8 cellular contexts compared by ENCODE assay signal in genomic region chr17:81512984-81513668, GRCh38. TPM values are rescaled to one million over a fixed set of nuclear protein-coding genes. Genes with fewer than 3 reads are reported as not detected.
A peak's percentile ranks its signal among the peaks of the same experiment; 100 is the strongest.
DNase-seq lines count a peak whose midpoint lies in the region; ATAC-seq, FAIRE-seq and TF ChIP-seq lines count a peak whose summit lies in the region.

No MANE protein-coding gene starts in this region.

- POLR2A ChIA-PET in A549 (lab: Yijun Ruan, JAX) = interaction anchor here (0.6 to 1.9 kb wide), 9 partner anchors 13 to 121 kb away, joined by 3 to 8 read pairs (median 5); partner anchors contain the start of gene BAHCC1

- peaks cover 54% of the 10 kb centered on the region for H3K36me3 Mint-ChIP-seq in dendritic cell treated with granulocyte-macrophage colony-stimulating factor and Interleukin-4, amounts not matched to agents 40 ng/mL and 50 ng/mL, for 4 days (ENCODE audit: low read depth)

- H3K9me3 ChIP-seq in A549 (no peaks in the 10 kb centered on the region), lower lobe of right lung (no peaks in the 10 kb centered on the region)

- DNase-seq in A549 (ENCODE audit: low read depth in 1 of 2, low spot score in 1 of 2) (peak; percentile 76 to 89), GM18507 (ENCODE audit: extremely low spot score, insufficient read length, low read depth) (no peak), NCI-H1105 treated with DMSO at 0.1 percent for 48 hours (lab: John Stamatoyannopoulos, UW) (peak; percentile 66), lower lobe of right lung (peak; percentile 78)
- peak; percentile 79 for DNase-seq in stimulated activated CD8-positive, alpha-beta memory T cell treated with anti-CD3 and anti-CD28 coated beads, Interleukin-4, amount 100 ng/mL, for 48 hours

- no peaks in the 10 kb centered on the region for H3K9me3 Mint-ChIP-seq in dendritic cell treated with granulocyte-macrophage colony-stimulating factor and Interleukin-4, amounts not matched to agents 40 ng/mL and 50 ng/mL, for 4 days

- TF ChIP-seq POLR2A in A549 (IDR thresholded peaks at IDR 0.05; ENCODE audit: low read length) = no peak; the same call in 1 of the 2 replicates

- TF ChIP-seq RAD21 in A549 (conservative IDR thresholded peaks at IDR 0.05 in 1 of 2, IDR thresholded peaks at IDR 0.05 in 1 of 2) = no peak

- peak overlapping the region; percentile 81 for H3K4me3 Mint-ChIP-seq in dendritic cell treated with granulocyte-macrophage colony-stimulating factor and Interleukin-4, amounts not matched to agents 40 ng/mL and 50 ng/mL, for 4 days

- TF ChIP-seq CTCF in A549 (IDR thresholded peaks at IDR 0.05) (no peak), lower lobe of right lung (IDR thresholded peaks at IDR 0.05) (no peak)

- intact Hi-C loops in dendritic cell treated with granulocyte-macrophage colony-stimulating factor and Interleukin-4, amounts not matched to agents 40 ng/mL and 50 ng/mL, for 4 days (cut with micrococcal nuclease) = loop anchor here (10.0 kb wide), 1 partner anchor 118 kb away; the partner anchor contains the start of gene BAHCC1
- intact Hi-C loops in lower lobe of right lung (cut with DNase I) = no loop called here

- H3K4me1 Mint-ChIP-seq in dendritic cell treated with granulocyte-macrophage colony-stimulating factor and Interleukin-4, amounts not matched to agents 40 ng/mL and 50 ng/mL, for 4 days (ENCODE audit: low read depth) = peaks cover 72% of the 10 kb centered on the region

- H3K27me3 ChIP-seq in lower lobe of right lung (ENCODE audit: low read depth) = no peaks in the 10 kb centered on the region

- FAIRE-seq in A549 (lab: Jason Lieb, UNC) (no peak), GM18507 (lab: Jason Lieb, UNC) (peak; percentile 5)

- H3K27ac ChIP-seq in A549 (peak overlapping the region; percentile 99), lower lobe of right lung (peak overlapping the region; percentile 100)

- H3K4me1 ChIP-seq in A549 = peaks cover 33% of the 10 kb centered on the region
- peaks cover 48% of the 10 kb centered on the region for H3K4me1 ChIP-seq in lower lobe of right lung

- peak overlapping the region; percentile 88 for H3K27ac Mint-ChIP-seq in dendritic cell treated with granulocyte-macrophage colony-stimulating factor and Interleukin-4, amounts not matched to agents 40 ng/mL and 50 ng/mL, for 4 days

- CTCF ChIA-PET in A549 (lab: Yijun Ruan, JAX) = interaction anchor here (0.7 to 4.7 kb wide), 5 partner anchors 13 to 116 kb away, joined by 3 to 30 read pairs (median 4); no protein-coding TSS in a partner anchor

- ATAC-seq in A549 (peak; percentile 25 to 37), lower lobe of right lung (peak; percentile 32 to 36), HG02870 (IDR thresholded peaks at IDR 0.05; ENCODE audit: unreplicated experiment) (no peak)
- ATAC-seq in activated CD4-positive, CD25-positive, alpha-beta regulatory T cell treated with anti-CD3 and anti-CD28 coated beads, Interleukin-2, amount 50 U/mL, for 24 hours = peak; percentile 17 to 25

- H3K36me3 ChIP-seq in lower lobe of right lung = peaks cover 34% of the 10 kb centered on the region

- TF ChIP-seq EP300 in A549 (IDR thresholded peaks at IDR 0.05) = no peak

- peak overlapping the region; percentile 83 for H3K4me3 ChIP-seq in A549
- peak overlapping the region; percentile 94 for H3K4me3 ChIP-seq in lower lobe of right lung

- peak overlapping the region; percentile 87 for H3K4me2 ChIP-seq in A549

- WGBS in A549 (ENCODE audit: missing lambda C conversion rate) = 1% methylated on average over 37 of the region's 68 CpGs

- H3K27me3 Mint-ChIP-seq in dendritic cell treated with granulocyte-macrophage colony-stimulating factor and Interleukin-4, amounts not matched to agents 40 ng/mL and 50 ng/mL, for 4 days = no peaks in the 10 kb centered on the region

TF ChIP-seq in A549, 52 proteins besides CTCF, POLR2A, EP300 and RAD21:
- TF ChIP-seq RARB (CRISPR knock-in tag; IDR thresholded peaks at IDR 0.05) (peak; percentile 25; the same call in 1 of the 2 replicates), ZC3H11A (IDR thresholded peaks at IDR 0.05) (0 out of 2 replicates have a peak, but pooled peaks have one; percentile 5), HOXB13 (CRISPR knock-in tag; IDR thresholded peaks at IDR 0.05; ENCODE audit: low read depth) (peak; percentile 83; the same call in 1 of the 2 replicates), CHD2 (IDR thresholded peaks at IDR 0.05; ENCODE audit: low read length, partially characterized antibody) (no peak), RNF2 (IDR thresholded peaks at IDR 0.05; ENCODE audit: borderline replicate concordance, low read depth) (peak; percentile 78; the same call in 1 of the 2 replicates), ZNF302 (CRISPR knock-in tag; IDR thresholded peaks at IDR 0.05) (no peak), ATOH8 (CRISPR knock-in tag; IDR thresholded peaks at IDR 0.05; ENCODE audit: low read depth) (0 out of 2 replicates have a peak, but pooled peaks have one; percentile 47), TFCP2L1 (CRISPR knock-in tag; IDR thresholded peaks at IDR 0.05) (peak; percentile 72; the same call in 1 of the 2 replicates), CHD4 (IDR thresholded peaks at IDR 0.05; ENCODE audit: borderline replicate concordance) (peak; percentile 39; the same call in 1 of the 2 replicates), MAX (IDR thresholded peaks at IDR 0.05) (0 out of 2 replicates have a peak, but pooled peaks have one; percentile 27), KDM1A (IDR thresholded peaks at IDR 0.05; ENCODE audit: low read depth) (no peak), RFX5 (IDR thresholded peaks at IDR 0.05) (no peak), E2F6 (IDR thresholded peaks at IDR 0.05; ENCODE audit: borderline replicate concordance, low read depth) (0 out of 2 replicates have a peak, but pooled peaks have one; percentile 16), PBX3 (IDR thresholded peaks at IDR 0.05) (no peak), MAZ (IDR thresholded peaks at IDR 0.05; ENCODE audit: borderline replicate concordance, low read depth, low read length) (0 out of 2 replicates have a peak, but pooled peaks have one; percentile 49), ZFP36 (IDR thresholded peaks at IDR 0.05; ENCODE audit: borderline replicate concordance, partially characterized antibody) (no peak), TP53 (CRISPR knock-in tag; IDR thresholded peaks at IDR 0.05) (0 out of 2 replicates have a peak, but pooled peaks have one; percentile 30), HEYL (CRISPR knock-in tag; IDR thresholded peaks at IDR 0.05) (0 out of 2 replicates have a peak, but pooled peaks have one; percentile 72), MAFK (IDR thresholded peaks at IDR 0.05; ENCODE audit: partially characterized antibody) (no peak), CBX2 (IDR thresholded peaks at IDR 0.05; ENCODE audit: borderline replicate concordance, low read depth) (no peak), CBX8 (IDR thresholded peaks at IDR 0.05) (no peak), NPAS2 (CRISPR knock-in tag; IDR thresholded peaks at IDR 0.05; ENCODE audit: borderline replicate concordance) (peak; percentile 67; the same call in 1 of the 2 replicates), HDAC2 (IDR thresholded peaks at IDR 0.05) (no peak)

RNA-seq across cellular contexts. Expression of gene ACTG1, which starts 0.5 kb away (rescaled TPM):
- polyA plus RNA-seq in A549 (2011; rRNA removed) (2,042 and 2,306 TPM in 2 replicates), A549 (2017; fragmentation: RNase III; extraction: RNeasy Plus Mini Kit Qiagen cat#74134 plus additional on column Dnase treatment) (7,182 to 8,782 TPM (median 7,263 TPM) in 3 replicates)
- 14,539 and 15,776 TPM in 2 replicates for polyA plus RNA-seq in A549 (2012; cell fraction: cytosol; rRNA removed)
- 26,089 and 28,335 TPM in 2 replicates for polyA plus RNA-seq in A549 (2012; cell fraction: nucleus; rRNA removed)
- 2,054 and 3,772 TPM in 2 replicates for polyA minus RNA-seq in A549 (2011; rRNA and poly(A)+ RNA removed)
- 1,821 TPM for total RNA-seq in lower lobe of right lung

RNA-seq across cellular contexts. Expression of gene FSCN2, which starts 15.1 kb away (rescaled TPM):
- polyA plus RNA-seq in A549 (2011; rRNA removed) (0.84 and 1.2 TPM in 2 replicates), A549 (2017; fragmentation: RNase III; extraction: RNeasy Plus Mini Kit Qiagen cat#74134 plus additional on column Dnase treatment) (1.3 to 1.7 TPM (median 1.3 TPM) in 3 replicates)
- polyA plus RNA-seq in A549 (2012; cell fraction: cytosol; rRNA removed) = 0.74 and 1.1 TPM in 2 replicates
- 7.5 and 8.3 TPM in 2 replicates for polyA plus RNA-seq in A549 (2012; cell fraction: nucleus; rRNA removed)
- 3.6 and 3.7 TPM in 2 replicates for polyA minus RNA-seq in A549 (2011; rRNA and poly(A)+ RNA removed)
- total RNA-seq in lower lobe of right lung = 3.3 TPM

RNA-seq across cellular contexts. Expression of gene FAAP100, which starts 39.0 kb away (rescaled TPM):
- polyA plus RNA-seq in A549 (2011; rRNA removed) (5.4 and 7.2 TPM in 2 replicates), A549 (2017; fragmentation: RNase III; extraction: RNeasy Plus Mini Kit Qiagen cat#74134 plus additional on column Dnase treatment) (16.2 to 17.7 TPM (median 16.8 TPM) in 3 replicates)
- polyA plus RNA-seq in A549 (2012; cell fraction: cytosol; rRNA removed) = 17.3 and 25.1 TPM in 2 replicates
- polyA plus RNA-seq in A549 (2012; cell fraction: nucleus; rRNA removed) = 52.4 and 75.7 TPM in 2 replicates
- polyA minus RNA-seq in A549 (2011; rRNA and poly(A)+ RNA removed) = 7.8 and 10.0 TPM in 2 replicates
- 26.0 TPM for total RNA-seq in lower lobe of right lung
